ENCODE assay signal across 16 cellular contexts in genomic region chr2:16012029-16012596, GRCh38.
DNase-seq lines count a peak whose midpoint lies in the region; ATAC-seq and TF ChIP-seq lines count a peak whose summit lies in the region.
"Had no signal": no experiment of that assay in that cellular context is flagged by ENCODE, and none has a peak within 500 bp of the region (broad histone marks: within the 10 kb centered on the region; RNA-seq: fewer than 3 reads in every experiment).

No MANE protein-coding gene starts in this region.

- H3K4me1 Mint-ChIP-seq in WTC11 (peaks cover 42% of the 10 kb centered on the region), mesothelial cell of epicardium (peaks cover 47% of the 10 kb centered on the region)
- no peaks in the 10 kb centered on the region for H3K4me1 Mint-ChIP-seq in activated CD4-positive, alpha-beta T cell treated with anti-CD3 and anti-CD28 coated beads, Interleukin-2, amount 10 ng/mL, durations not matched to agents 24 days and 14 days

- peak; percentile 97 to 98 for DNase-seq in NCI-H526 (lab: John Stamatoyannopoulos, UW)
- DNase-seq in NCI-H526 treated with DMSO at 0.1 percent for 48 hours (lab: John Stamatoyannopoulos, UW), result no peak
- no peak for DNase-seq in WTC11 (ENCODE audit: low spot score)
- DNase-seq in mesothelial cell of epicardium (ENCODE audit: low spot score in 2 of 2, unreplicated experiment in 2 of 2), result no peak
- DNase-seq in activated CD4-positive, alpha-beta T cell treated with anti-CD3 and anti-CD28 coated beads, Interleukin-2, amount 10 ng/mL, durations not matched to agents 24 days and 14 days, result no peak
- DNase-seq in stimulated activated CD4-positive, alpha-beta T cell treated with anti-CD3 and anti-CD28 coated beads, Interleukin-4, amount 100 ng/mL, for 1 hour, result no peak
- no peak for DNase-seq in NCI-H2107 treated with DMSO at 0.1 percent for 48 hours (lab: John Stamatoyannopoulos, UW; ENCODE audit: unreplicated experiment)
- no peak for DNase-seq in posterior vena cava (ENCODE audit: low spot score)
- DNase-seq: ACHN; CD8-positive, alpha-beta memory T cell; EL; GF-D8; HFFc6; MG63; NCI-H1417 treated with DMSO at 0.1 percent for 48 hours; T-cell had no signal

- CTCF ChIA-PET in WTC11 (lab: Charles Lee), result interaction anchor here (1.0 to 1.9 kb wide), 5 partner anchors 9 to 92 kb away, joined by 3 to 9 read pairs (median 5); no protein-coding TSS in a partner anchor

- intact Hi-C loops in activated CD4-positive, alpha-beta T cell treated with anti-CD3 and anti-CD28 coated beads, Interleukin-2, amount 10 ng/mL, durations not matched to agents 24 days and 14 days (cut with micrococcal nuclease), result no loop called here
- intact Hi-C loops in posterior vena cava (cut with DNase I), result no loop called here

- peak overlapping the region; percentile 7; the same call in 1 of the 2 replicates for H3K4me3 Mint-ChIP-seq in WTC11
- no peak overlapping the region for H3K4me3 Mint-ChIP-seq in mesothelial cell of epicardium
- no peak overlapping the region for H3K4me3 Mint-ChIP-seq in activated CD4-positive, alpha-beta T cell treated with anti-CD3 and anti-CD28 coated beads, Interleukin-2, amount 10 ng/mL, durations not matched to agents 24 days and 14 days
- H3K4me3 Mint-ChIP-seq: CD8-positive, alpha-beta memory T cell; HFFc6; T-cell had no signal

- ATAC-seq in WTC11, result no peak; the same call in 1 of the 2 replicates
- ATAC-seq: T-cell had no signal

- H3K9me3 Mint-ChIP-seq in WTC11 (no peaks in the 10 kb centered on the region), mesothelial cell of epicardium (no peaks in the 10 kb centered on the region)
- H3K9me3 Mint-ChIP-seq in activated CD4-positive, alpha-beta T cell treated with anti-CD3 and anti-CD28 coated beads, Interleukin-2, amount 10 ng/mL, durations not matched to agents 24 days and 14 days, result no peaks in the 10 kb centered on the region
- H3K9me3 Mint-ChIP-seq: T-cell had no signal

- H3K27ac Mint-ChIP-seq in WTC11, result no peak overlapping the region; the same call in 1 of the 2 replicates
- H3K27ac Mint-ChIP-seq in mesothelial cell of epicardium, result peak overlapping the region; percentile 99
- H3K27ac Mint-ChIP-seq in activated CD4-positive, alpha-beta T cell treated with anti-CD3 and anti-CD28 coated beads, Interleukin-2, amount 10 ng/mL, durations not matched to agents 24 days and 14 days, result no peak overlapping the region
- H3K27ac Mint-ChIP-seq: CD8-positive, alpha-beta memory T cell; HFFc6; T-cell had no signal

- TF ChIP-seq CTCF in WTC11 (IDR thresholded peaks at IDR 0.05) (no peak), mesothelial cell of epicardium (IDR thresholded peaks at IDR 0.05; ENCODE audit: unreplicated experiment) (no peak)

- no peaks in the 10 kb centered on the region for H3K36me3 Mint-ChIP-seq in WTC11
- H3K36me3 Mint-ChIP-seq in mesothelial cell of epicardium, result no peaks in the 10 kb centered on the region
- no peaks in the 10 kb centered on the region for H3K36me3 Mint-ChIP-seq in activated CD4-positive, alpha-beta T cell treated with anti-CD3 and anti-CD28 coated beads, Interleukin-2, amount 10 ng/mL, durations not matched to agents 24 days and 14 days (ENCODE audit: low read depth)
- H3K36me3 Mint-ChIP-seq: CD8-positive, alpha-beta memory T cell; T-cell had no signal

- POLR2A ChIA-PET in WTC11 (lab: Charles Lee), result no interaction called here

- peaks cover 2% of the 10 kb centered on the region; the same call in 1 of the 2 replicates for H3K27me3 Mint-ChIP-seq in WTC11 (ENCODE audit: low read depth)
- H3K27me3 Mint-ChIP-seq in mesothelial cell of epicardium (ENCODE audit: low read depth), result no peaks in the 10 kb centered on the region
- peaks cover 19% of the 10 kb centered on the region for H3K27me3 Mint-ChIP-seq in activated CD4-positive, alpha-beta T cell treated with anti-CD3 and anti-CD28 coated beads, Interleukin-2, amount 10 ng/mL, durations not matched to agents 24 days and 14 days

TF ChIP-seq in WTC11, 78 proteins besides CTCF, POLR2A, EP300 and RAD21 (continues in another document):
- TF ChIP-seq EMX1 (CRISPR knock-in tag; IDR thresholded peaks at IDR 0.05), result no peak
- TF ChIP-seq MLX (CRISPR knock-in tag; IDR thresholded peaks at IDR 0.05), result no peak
- no peak for TF ChIP-seq ZSCAN18 (CRISPR knock-in tag; IDR thresholded peaks at IDR 0.05)
- no peak for TF ChIP-seq ARID4B (CRISPR knock-in tag; IDR thresholded peaks at IDR 0.05; ENCODE audit: borderline replicate concordance)
- no peak for TF ChIP-seq ESRRA (CRISPR knock-in tag; IDR thresholded peaks at IDR 0.05; ENCODE audit: borderline replicate concordance)
- TF ChIP-seq ZNF263 (CRISPR knock-in tag; IDR thresholded peaks at IDR 0.05; ENCODE audit: low read depth), result no peak
- no peak for TF ChIP-seq MAX (CRISPR knock-in tag; IDR thresholded peaks at IDR 0.05)
- no peak for TF ChIP-seq FOXP4 (CRISPR knock-in tag; IDR thresholded peaks at IDR 0.05)
- TF ChIP-seq E2F1 (CRISPR knock-in tag; IDR thresholded peaks at IDR 0.05), result no peak

Comparison
In these comparisons a context has a peak if more than half of its experiments do, and no peak if none do; other contexts are left out.
1. DNase-seq: peak in NCI-H526 (2 of 2); none in NCI-H526 treated with DMSO at 0.1 percent for 48 hours (single experiment), WTC11 (single experiment), mesothelial cell of epicardium (0 of 2), activated CD4-positive, alpha-beta T cell treated with anti-CD3 and anti-CD28 coated beads, Interleukin-2, amount 10 ng/mL, durations not matched to agents 24 days and 14 days (single experiment), stimulated activated CD4-positive, alpha-beta T cell treated with anti-CD3 and anti-CD28 coated beads, Interleukin-4, amount 100 ng/mL, for 1 hour (single experiment), NCI-H2107 treated with DMSO at 0.1 percent for 48 hours (single experiment) and posterior vena cava (single experiment).